In genomic region chr14:99432491-99432890, GRCh38 we compare ENCODE assay signal across 21 cellular contexts.
"Had no signal": no experiment of that assay in that cellular context is flagged by ENCODE, and none has a peak within 500 bp of the region (broad histone marks: within the 10 kb centered on the region; RNA-seq: fewer than 3 reads in every experiment).

No MANE protein-coding gene starts in this region.

- H3K4me3 ChIP-seq: coronary artery, dorsolateral prefrontal cortex, right atrium auricular region, spleen, suprapubic skin, tibial artery, upper lobe of right lung had no signal

- DNase-seq: activated B cell treated with CpG ODN at 0.5 μM for 24 hours; activated CD4-positive, alpha-beta T cell treated with anti-CD3 and anti-CD28 coated beads, Interleukin-2, amount 50 U/mL, for 1 hour; activated CD8-positive, alpha-beta T cell treated with anti-CD3 and anti-CD28 coated beads for 36 hours; activated T-cell treated with anti-CD3 and anti-CD28 coated beads, Interleukin-2, amount 50 U/mL, for 4 hours; dorsolateral prefrontal cortex; effector memory CD8-positive, alpha-beta T cell; foreskin fibroblast; head of caudate nucleus; hypothalamus; left ventricle myocardium superior; naive B cell; occipital lobe; spleen; stimulated activated naive CD4-positive, alpha-beta T cell; tibial artery; upper lobe of right lung had no signal

- H3K9me3 ChIP-seq: suprapubic skin, tibial artery, upper lobe of right lung had no signal

- ATAC-seq: activated CD8-positive, alpha-beta T cell treated with anti-CD3 and anti-CD28 coated beads for 36 hours; activated naive CD4-positive, alpha-beta T cell treated with anti-CD3 and anti-CD28 coated beads, Interleukin-2, amount 50 U/mL, for 72 hours; activated T-cell treated with anti-CD3 and anti-CD28 coated beads, Interleukin-2, amount 50 U/mL, for 4 hours; effector memory CD8-positive, alpha-beta T cell; left ventricle myocardium superior; upper lobe of right lung had no signal

- H3K27me3 ChIP-seq: dorsolateral prefrontal cortex, right atrium auricular region, spleen, suprapubic skin, tibial artery, upper lobe of right lung had no signal

- H3K27me3 Mint-ChIP-seq: activated B cell treated with CpG ODN at 0.5 μM for 24 hours; activated CD8-positive, alpha-beta T cell treated with anti-CD3 and anti-CD28 coated beads for 36 hours; effector memory CD8-positive, alpha-beta T cell; naive B cell had no signal

- H3K27ac ChIP-seq: coronary artery, dorsolateral prefrontal cortex, right atrium auricular region, spleen, suprapubic skin, tibial artery, upper lobe of right lung had no signal

- H3K9me3 Mint-ChIP-seq: effector memory CD8-positive, alpha-beta T cell had no signal

- H3K4me3 Mint-ChIP-seq: activated B cell treated with CpG ODN at 0.5 μM for 24 hours; activated CD8-positive, alpha-beta T cell treated with anti-CD3 and anti-CD28 coated beads for 36 hours; activated T-cell treated with anti-CD3 and anti-CD28 coated beads, Interleukin-2, amount 50 U/mL, for 4 hours; effector memory CD8-positive, alpha-beta T cell; naive B cell had no signal

- H3K27ac Mint-ChIP-seq: activated B cell treated with CpG ODN at 0.5 μM for 24 hours; activated CD8-positive, alpha-beta T cell treated with anti-CD3 and anti-CD28 coated beads for 36 hours; activated T-helper 2 cell treated with anti-CD3 and anti-CD28 coated beads, Interferon-gamma antibody, Interleukin-2, Interleukin-4, amounts not matched to agents 10 μg/mL and 5 μg/mL and 100 μg/mL, durations not matched to agents 14 hours and 24 hours and 36 hours had no signal

- H3K4me1 ChIP-seq: suprapubic skin had no signal
